ENCODE assay signal across 1 cellular context in the genomic region with DNA sequence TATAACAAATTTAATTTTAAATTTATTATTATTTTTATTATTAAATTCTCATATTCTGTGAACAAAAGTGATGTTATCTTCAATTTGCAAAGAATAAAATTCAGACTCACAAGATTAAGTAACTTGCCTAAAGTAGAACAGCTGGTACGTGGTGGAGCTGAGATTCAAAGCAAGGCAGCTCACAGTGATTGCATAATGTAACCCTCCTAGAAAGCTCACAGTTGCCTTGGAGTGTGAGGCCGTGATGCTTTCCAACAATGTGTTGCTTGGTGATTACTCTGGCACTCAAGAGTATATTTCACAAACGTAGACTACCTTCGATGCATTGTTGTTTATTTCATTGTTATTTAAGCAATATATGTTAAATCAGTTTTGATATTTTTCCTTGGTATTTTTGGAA.
A peak's percentile ranks its signal among the peaks of the same experiment; 100 is the strongest.
TF ChIP-seq lines count a peak whose summit lies in the region.

No MANE protein-coding gene starts in this region.

TF ChIP-seq in H1, 55 proteins besides CTCF, POLR2A, EP300 and RAD21:
- TF ChIP-seq CEBPB (IDR thresholded peaks at IDR 0.05; ENCODE audit: low read depth, low read length), result peak; percentile 76
- TF ChIP-seq EZH2 (IDR thresholded peaks at IDR 0.05; ENCODE audit: low read depth, low read length, severe bottlenecking), result no peak
